8 cellular contexts compared by ENCODE assay signal in genomic region chr7:150685219-150686029, GRCh38. TPM values are rescaled to one million over a fixed set of nuclear protein-coding genes. Genes with fewer than 3 reads are reported as not detected.
DNase-seq lines count a peak whose midpoint lies in the region; ATAC-seq and TF ChIP-seq lines count a peak whose summit lies in the region.

TSS of gene GIMAP2 (plus strand) at chr7:150685706. CDS start at chr7:150687060, 1,354 bp downstream.

- H3K4me3 ChIP-seq in fibroblast of lung (replicated peaks in 1 of 4; ENCODE audit: control extremely low read depth in 1 of 4, insufficient read depth in 1 of 4, low read depth in 3 of 4, low read length in 4 of 4) (peak within 1 kb of the TSS; percentile 41 to 91 (median 52)), parathyroid adenoma (ENCODE audit: low read depth, low read length) (peak within 1 kb of the TSS; percentile 46), HAP-1 (no peak within 1 kb of the TSS)

- no peaks in the 10 kb centered on the region for H3K36me3 ChIP-seq in fibroblast of lung (ENCODE audit: control insufficient read depth, insufficient read depth, low read length)
- H3K36me3 ChIP-seq in parathyroid adenoma (ENCODE audit: control insufficient read depth, insufficient read depth, low read length): no peaks in the 10 kb centered on the region
- no peaks in the 10 kb centered on the region for H3K36me3 ChIP-seq in HAP-1 (replicated peaks)

- H4K20me1 ChIP-seq in fibroblast of lung (ENCODE audit: control insufficient read depth, extremely low read depth, insufficient read depth, low read length): no peaks in the 10 kb centered on the region

- H2AFZ ChIP-seq in fibroblast of lung (ENCODE audit: low read length) (peak within 1 kb of the TSS; percentile 73), parathyroid adenoma (no peak within 1 kb of the TSS)

- H3K4me1 ChIP-seq in fibroblast of lung (ENCODE audit: control insufficient read depth, extremely low read depth, insufficient read depth, low read length) (no peaks in the 10 kb centered on the region), parathyroid adenoma (no peaks in the 10 kb centered on the region), HAP-1 (no peaks in the 10 kb centered on the region)

- peak within 1 kb of the TSS; percentile 77 for H3K4me2 ChIP-seq in fibroblast of lung (ENCODE audit: extremely low read depth, insufficient read depth, low read length)
- H3K4me2 ChIP-seq in parathyroid adenoma (ENCODE audit: low read length): peak within 1 kb of the TSS; percentile 47

- TF ChIP-seq CTCF in fibroblast of lung (conservative IDR thresholded peaks at IDR 0.05 in 1 of 2, IDR thresholded peaks at IDR 0.05 in 1 of 2; ENCODE audit: low read depth in 1 of 2, low read length in 2 of 2) (no peak), parathyroid adenoma (IDR thresholded peaks at IDR 0.05) (no peak)

- H3K27me3 ChIP-seq in fibroblast of lung (ENCODE audit: control insufficient read depth, insufficient read depth, low read length) (no peaks in the 10 kb centered on the region), parathyroid adenoma (ENCODE audit: control insufficient read depth, insufficient read depth, low read length) (no peaks in the 10 kb centered on the region), HAP-1 (ENCODE audit: low read depth) (no peaks in the 10 kb centered on the region)

- H3K9me3 ChIP-seq in fibroblast of lung (ENCODE audit: control insufficient read depth, insufficient read depth, low read depth, low read length) (no peaks in the 10 kb centered on the region), parathyroid adenoma (ENCODE audit: control insufficient read depth, low read length) (no peaks in the 10 kb centered on the region), HAP-1 (no peaks in the 10 kb centered on the region)

- intact Hi-C loops in T-helper 2 cell treated with Interferon-gamma antibody and Interleukin-4, amounts not matched to agents 100 ng/mL and 5 ng/mL, for 36 hours (cut with micrococcal nuclease): loop anchor here (1.0 to 5.0 kb wide), 4 partner anchors 17 to 168 kb away; partner anchors contain the start of gene GIMAP5

- DNase-seq in DMS53 (lab: John Stamatoyannopoulos, UW) (peak; percentile 60), fibroblast of lung (ENCODE audit: low read depth in 2 of 2) (peak in 1 of 2 donors; percentile 59), HAP-1 (ENCODE audit: low spot score in 2 of 2) (no peak), iPS-NIHi11 (ENCODE audit: low spot score) (no peak)

- in situ Hi-C loops in HAP-1 (cut with MboI; ENCODE audit: low sequenced_read_pairs): no loop called here

- ATAC-seq in GM19328 (IDR thresholded peaks at IDR 0.05; ENCODE audit: unreplicated experiment) (peak; percentile 95), HG03378 (IDR thresholded peaks at IDR 0.05; ENCODE audit: unreplicated experiment) (peak; percentile 87)

- no peaks in the 10 kb centered on the region for H3K79me2 ChIP-seq in fibroblast of lung (ENCODE audit: control insufficient read depth, insufficient read depth, low read length)
- no peaks in the 10 kb centered on the region for H3K79me2 ChIP-seq in parathyroid adenoma

- H3K9ac ChIP-seq in fibroblast of lung (ENCODE audit: insufficient read depth, low read length): no peak within 1 kb of the TSS
- H3K9ac ChIP-seq in parathyroid adenoma: no peak within 1 kb of the TSS

- H3K27ac ChIP-seq in fibroblast of lung (ENCODE audit: insufficient read depth, low read length) (no peak within 1 kb of the TSS), parathyroid adenoma (peak within 1 kb of the TSS; percentile 72)

RNA-seq across cellular contexts. Expression of gene GIMAP2, which starts in this region (rescaled TPM):
- total RNA-seq in T-helper 2 cell treated with Interferon-gamma antibody and Interleukin-4, amounts not matched to agents 100 ng/mL and 5 ng/mL, for 36 hours: 75.9 and 79.2 TPM in 2 replicates
- total RNA-seq in fibroblast of lung: 13.9 and 16.2 TPM in 2 replicates
- 0.54 and 1.4 TPM in 2 replicates for polyA plus RNA-seq in fibroblast of lung
- polyA plus RNA-seq in fibroblast of lung (2012): 0.59 and 1.4 TPM in 2 replicates
- 0.96 TPM in 1 of 2 replicates, not detected in the other for polyA minus RNA-seq in fibroblast of lung (ENCODE audit: low replicate concordance)
